Comparison of ENCODE assay signal across 8 cellular contexts in the genomic region with DNA sequence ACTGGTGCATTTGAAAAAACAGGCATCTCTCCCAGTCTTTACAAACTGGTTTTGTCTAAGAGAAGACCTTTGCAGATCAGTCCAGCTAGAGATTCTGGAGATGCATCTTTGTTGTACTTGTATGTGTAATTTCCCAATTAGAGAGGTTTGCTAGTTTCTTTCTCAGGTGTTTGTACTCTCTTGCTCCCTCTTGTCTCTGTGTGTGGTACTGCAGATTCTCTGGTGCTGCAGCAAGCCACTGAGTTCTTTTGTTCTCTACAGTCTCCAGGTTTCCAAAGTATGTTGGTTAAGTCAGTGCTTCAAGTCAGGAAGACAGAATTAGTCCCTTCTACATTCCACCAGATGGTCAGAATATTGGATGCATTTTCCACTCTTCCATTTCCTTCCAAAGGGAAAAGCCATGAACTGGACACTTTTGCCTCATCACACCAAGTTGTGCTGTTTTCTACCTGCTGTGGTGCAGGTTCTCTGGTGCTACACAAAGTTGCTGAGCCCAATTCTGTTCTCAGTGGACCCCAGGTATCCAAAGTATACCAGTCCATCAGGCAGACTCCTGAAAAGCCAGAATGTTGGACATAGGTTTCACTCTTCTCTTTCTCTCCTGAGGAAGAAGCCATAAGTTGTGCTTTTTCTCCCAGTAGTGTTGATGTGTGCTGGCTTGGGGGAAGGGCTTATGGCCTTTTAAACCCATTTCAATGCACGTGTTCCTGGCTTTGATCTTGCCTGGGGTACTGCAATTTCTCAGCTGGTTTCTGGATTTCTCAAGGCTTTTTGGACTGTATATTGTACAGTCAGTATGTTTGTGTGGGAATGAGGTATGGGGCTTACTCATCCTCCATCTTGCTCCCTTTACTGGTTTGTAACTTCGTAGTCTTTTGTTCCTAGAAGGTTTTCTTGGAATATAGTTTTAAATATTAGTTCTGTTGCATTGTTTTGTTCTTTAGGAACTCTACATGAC. TPM values are rescaled to one million over a fixed set of nuclear protein-coding genes. Genes with fewer than 3 reads are reported as not detected.
A peak's percentile ranks its signal among the peaks of the same experiment; 100 is the strongest.
DNase-seq lines count a peak whose midpoint lies in the region; ATAC-seq and TF ChIP-seq lines count a peak whose summit lies in the region.

No MANE protein-coding gene starts in this region.

- no peaks in the 10 kb centered on the region for H3K27me3 ChIP-seq in esophagus squamous epithelium

- peak; percentile 17 for DNase-seq in NCI-H345 (lab: John Stamatoyannopoulos, UW)
- no peak for DNase-seq in NCI-H345 treated with DMSO at 0.1 percent for 48 hours (lab: John Stamatoyannopoulos, UW; ENCODE audit: unreplicated experiment)
- DNase-seq in T-helper 9 cell, result peak; percentile 8
- DNase-seq in esophagus squamous epithelium (lab: John Stamatoyannopoulos, UW), result no peak
- peak; percentile 18 to 35 for DNase-seq in stimulated activated CD4-positive, alpha-beta T cell treated with anti-CD3 and anti-CD28 coated beads, Interleukin-2, amount 100 ng/mL, for 24 hours
- no peak for DNase-seq in NCI-H2081 treated with DMSO at 0.1 percent for 48 hours (lab: John Stamatoyannopoulos, UW)

- H3K27ac ChIP-seq in esophagus squamous epithelium, result no peak overlapping the region

- H3K9me3 ChIP-seq in esophagus squamous epithelium, result no peaks in the 10 kb centered on the region

- no peaks in the 10 kb centered on the region for H3K36me3 ChIP-seq in esophagus squamous epithelium

- H3K4me1 ChIP-seq in esophagus squamous epithelium, result peaks cover 0 to 44% (median 3%) of the 10 kb centered on the region in 3 donors

- TF ChIP-seq CTCF in esophagus squamous epithelium (IDR thresholded peaks at IDR 0.05), result peak in 5 of 6 experiments; percentile 26 to 55 (median 45)

- WGBS in esophagus squamous epithelium, 2 donors, result 63 to 68% methylated on average over 2 of the region's 2 CpGs

- no peak overlapping the region for H3K4me3 ChIP-seq in esophagus squamous epithelium

- no peak for TF ChIP-seq POLR2A in esophagus squamous epithelium (IDR thresholded peaks at IDR 0.05)

- ATAC-seq in HG03175 (IDR thresholded peaks at IDR 0.05; ENCODE audit: unreplicated experiment) (peak; percentile 80), HG02840 (IDR thresholded peaks at IDR 0.05; ENCODE audit: low FRiP score, unreplicated experiment) (no peak)

- intact Hi-C loops in esophagus squamous epithelium (cut with DNase I), result no loop called here

RNA-seq across cellular contexts. Expression of a gene that starts 29.8 kb away (rescaled TPM):
- total RNA-seq in esophagus squamous epithelium, result 10 to 100 TPM; 10.6 to 29.2 (median 15.4) TPM

Comparison
In these comparisons a context has a peak if more than half of its experiments do, and no peak if none do; other contexts are left out.
1. DNase-seq: peak in NCI-H345 (single experiment), T-helper 9 cell (single experiment) and stimulated activated CD4-positive, alpha-beta T cell treated with anti-CD3 and anti-CD28 coated beads, Interleukin-2, amount 100 ng/mL, for 24 hours (2 of 2); none in NCI-H345 treated with DMSO at 0.1 percent for 48 hours (single experiment), esophagus squamous epithelium (single experiment) and NCI-H2081 treated with DMSO at 0.1 percent for 48 hours (single experiment).